In the genomic region with DNA sequence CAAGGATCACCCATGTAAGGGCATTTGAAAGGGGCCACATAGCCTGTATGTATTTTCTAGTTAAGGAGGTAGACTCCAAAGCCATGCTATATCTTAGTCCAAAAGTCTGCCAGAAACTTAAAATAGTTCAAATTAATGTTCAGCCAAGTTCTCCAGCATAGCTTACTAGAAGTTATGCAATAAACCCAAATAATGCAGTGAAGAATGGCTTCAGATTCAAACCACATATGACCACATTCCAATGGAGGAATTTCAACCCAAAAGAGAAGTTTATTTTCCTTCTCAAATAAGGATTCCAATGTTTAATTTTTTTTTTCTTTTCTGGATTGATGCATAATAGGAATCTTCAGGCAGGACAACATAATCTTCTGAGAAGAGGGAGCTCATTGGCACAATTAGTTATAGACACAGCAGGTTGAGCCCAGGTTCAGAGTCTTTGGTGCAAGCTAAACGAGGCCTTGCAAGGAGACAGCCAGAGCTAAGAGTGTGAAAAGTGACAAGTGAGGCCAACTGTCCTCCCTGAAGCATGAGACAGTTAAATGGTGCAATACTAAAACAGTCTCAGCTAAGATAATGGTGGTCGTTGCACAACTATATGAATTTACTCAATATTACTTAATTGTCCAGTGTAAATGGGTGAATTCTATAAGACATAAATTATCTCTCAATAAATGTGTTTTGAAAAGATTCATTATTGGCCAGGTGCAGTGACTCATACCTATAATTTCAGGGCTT, we compare ENCODE assay signal across 23 cellular contexts.
"Had no signal": no experiment of that assay in that cellular context is flagged by ENCODE, and none has a peak within 500 bp of the region (broad histone marks: within the 10 kb centered on the region; RNA-seq: fewer than 3 reads in every experiment).

No MANE protein-coding gene starts in this region.

- H3K27ac ChIP-seq: body of pancreas, cardiac muscle cell, lower lobe of right lung, tibial artery had no signal

- ATAC-seq: activated CD4-positive, alpha-beta T cell treated with anti-CD3 and anti-CD28 coated beads for 36 hours; activated T-cell treated with anti-CD3 and anti-CD28 coated beads, Interleukin-2, amount 50 U/mL, for 72 hours; body of pancreas; heart left ventricle; lower lobe of right lung; naive thymus-derived CD4-positive, alpha-beta T cell; stimulated activated naive CD8-positive, alpha-beta T cell treated with anti-CD3 and anti-CD28 coated beads, Interleukin-15, Interleukin-2, amounts not matched to agents 100 U/mL and 50 U/mL, for 24 hours; T-helper 17 cell had no signal

- H3K36me3 ChIP-seq: cardiac muscle cell, esophagus squamous epithelium, heart left ventricle, lower lobe of right lung, tibial artery had no signal

- DNase-seq: activated B cell treated with CpG ODN at 0.5 μM for 24 hours; activated CD4-positive, alpha-beta T cell treated with anti-CD3 and anti-CD28 coated beads for 36 hours; activated CD4-positive, alpha-beta T cell treated with anti-CD3 and anti-CD28 coated beads, Interleukin-2, amount 50 U/mL, for 48 hours; activated effector memory CD4-positive, alpha-beta T cell treated with Interleukin-2 at 50 U/mL for 16 hours; activated naive CD4-positive, alpha-beta T cell treated with anti-CD3 and anti-CD28 coated beads for 36 hours; activated naive CD8-positive, alpha-beta T cell treated with anti-CD3 and anti-CD28 coated beads, Interleukin-2, amount 10 ng/mL, durations not matched to agents 7 days and 5 days; activated T-cell treated with anti-CD3 and anti-CD28 coated beads, Interleukin-2, amount 50 U/mL, for 72 hours; amygdala; body of pancreas; cortex of kidney; endodermal cell; esophagus squamous epithelium; heart left ventricle; kidney; lower lobe of right lung; naive thymus-derived CD4-positive, alpha-beta T cell; retina; stimulated activated CD4-positive, alpha-beta T cell treated with anti-CD3 and anti-CD28 coated beads, Interleukin-4, amount 100 ng/mL, for 4 hours; stimulated activated naive CD8-positive, alpha-beta T cell treated with anti-CD3 and anti-CD28 coated beads, Interleukin-15, Interleukin-2, amounts not matched to agents 100 U/mL and 50 U/mL, for 24 hours; substantia nigra; T-helper 17 cell; tibial artery had no signal

- H3K4me3 ChIP-seq: body of pancreas, cardiac muscle cell, esophagus squamous epithelium, heart left ventricle, lower lobe of right lung, tibial artery had no signal

- H3K27me3 ChIP-seq: body of pancreas, cardiac muscle cell, esophagus squamous epithelium, tibial artery had no signal

- H3K9me3 ChIP-seq: body of pancreas, lower lobe of right lung, tibial artery had no signal

- H3K4me1 ChIP-seq: body of pancreas, esophagus squamous epithelium, heart left ventricle, lower lobe of right lung had no signal
